14 cellular contexts compared by ENCODE assay signal in genomic region chr15:38680780-38681179, GRCh38.
DNase-seq lines count a peak whose midpoint lies in the region; ATAC-seq and TF ChIP-seq lines count a peak whose summit lies in the region.
"Had no signal": no experiment of that assay in that cellular context is flagged by ENCODE, and none has a peak within 500 bp of the region (broad histone marks: within the 10 kb centered on the region; RNA-seq: fewer than 3 reads in every experiment).

No MANE protein-coding gene starts in this region.

- peaks cover 55 to 62% of the 10 kb centered on the region in 2 donors for H3K4me1 Mint-ChIP-seq in natural killer cell treated with Interleukin-12 subunit alpha and Interleukin-12 subunit beta and Interleukin-15 and Interleukin-18, amount 100 ng/mL, for 72 hours (ENCODE audit: low read depth in 2 of 2)
- H3K4me1 Mint-ChIP-seq in natural killer cell = peaks cover 30 to 33% of the 10 kb centered on the region in 2 donors
- peaks cover 31% of the 10 kb centered on the region for H3K4me1 Mint-ChIP-seq in memory B cell

- H3K27ac Mint-ChIP-seq in natural killer cell treated with Interleukin-12 subunit alpha and Interleukin-12 subunit beta and Interleukin-15 and Interleukin-18, amount 100 ng/mL, for 72 hours = peak overlapping the region; percentile 24 to 96
- H3K27ac Mint-ChIP-seq in natural killer cell (no peak overlapping the region), memory B cell (peak overlapping the region; percentile 78)
- H3K27ac Mint-ChIP-seq: CD8-positive, alpha-beta T cell had no signal

- intact Hi-C loops in natural killer cell (cut with micrococcal nuclease) = no loop called here

- in situ Hi-C loops in KBM-7 (cut with MboI; ENCODE audit: low pct_unique_long_range_greater_than_20kb, low sequenced_read_pairs) = loop anchor here (25.0 kb wide), 1 partner anchor 218 kb away; the partner anchor contains the start of gene FAM98B

- H3K9me3 Mint-ChIP-seq in natural killer cell treated with Interleukin-12 subunit alpha and Interleukin-12 subunit beta and Interleukin-15 and Interleukin-18, amount 100 ng/mL, for 72 hours = peaks cover 8% of the 10 kb centered on the region
- no peaks in the 10 kb centered on the region for H3K9me3 Mint-ChIP-seq in natural killer cell
- peaks cover 3% of the 10 kb centered on the region for H3K9me3 Mint-ChIP-seq in memory B cell
- H3K9me3 Mint-ChIP-seq: CD8-positive, alpha-beta T cell had no signal

- peak in 1 of 2 donors; percentile 22 for ATAC-seq in natural killer cell treated with Interleukin-12 subunit alpha and Interleukin-12 subunit beta and Interleukin-15 and Interleukin-18, amount 100 ng/mL, for 72 hours
- ATAC-seq in natural killer cell = no peak
- no peak for ATAC-seq in memory B cell (ENCODE audit: low read depth)
- no peak for ATAC-seq in GM21825 (IDR thresholded peaks at IDR 0.05; ENCODE audit: unreplicated experiment)
- ATAC-seq: CD8-positive, alpha-beta T cell had no signal

- DNase-seq in NOMO-1 (lab: John Stamatoyannopoulos, UW; ENCODE audit: unreplicated experiment in 2 of 2) = peak; percentile 16 to 44
- DNase-seq in NOMO-1 treated with dmso at 0.1 percent for 144 hours (lab: John Stamatoyannopoulos, UW; ENCODE audit: unreplicated experiment) = no peak
- DNase-seq in natural killer cell treated with Interleukin-12 subunit alpha and Interleukin-12 subunit beta and Interleukin-15 and Interleukin-18, amount 100 ng/mL, for 72 hours (ENCODE audit: low spot score) = no peak
- DNase-seq in natural killer cell = no peak
- DNase-seq in memory B cell (ENCODE audit: low spot score in 2 of 2) = no peak
- no peak for DNase-seq in KBM-7
- no peak for DNase-seq in ureter (ENCODE audit: low spot score)
- DNase-seq: CD8-positive, alpha-beta T cell; COR-L47; DMS153; DMS79 treated with DMSO at 0.1 percent for 48 hours; EL had no signal

- no peak for TF ChIP-seq CTCF in natural killer cell (IDR thresholded peaks at IDR 0.05)

- peaks cover 8% of the 10 kb centered on the region for H3K36me3 Mint-ChIP-seq in natural killer cell treated with Interleukin-12 subunit alpha and Interleukin-12 subunit beta and Interleukin-15 and Interleukin-18, amount 100 ng/mL, for 72 hours
- H3K36me3 Mint-ChIP-seq in natural killer cell (no peaks in the 10 kb centered on the region), memory B cell (no peaks in the 10 kb centered on the region)
- H3K36me3 Mint-ChIP-seq: CD14-positive monocyte; CD8-positive, alpha-beta T cell had no signal

- H3K4me3 Mint-ChIP-seq in natural killer cell treated with Interleukin-12 subunit alpha and Interleukin-12 subunit beta and Interleukin-15 and Interleukin-18, amount 100 ng/mL, for 72 hours = no peak overlapping the region
- H3K4me3 Mint-ChIP-seq in natural killer cell (no peak overlapping the region), memory B cell (no peak overlapping the region)
- H3K4me3 Mint-ChIP-seq: CD14-positive monocyte; CD8-positive, alpha-beta T cell had no signal

- H3K27me3 Mint-ChIP-seq in natural killer cell treated with Interleukin-12 subunit alpha and Interleukin-12 subunit beta and Interleukin-15 and Interleukin-18, amount 100 ng/mL, for 72 hours = no peaks in the 10 kb centered on the region
- peaks cover 0 to 3% of the 10 kb centered on the region in 2 donors for H3K27me3 Mint-ChIP-seq in natural killer cell (ENCODE audit: low read depth in 2 of 2)
- H3K27me3 Mint-ChIP-seq in memory B cell = no peaks in the 10 kb centered on the region

Comparison
In these comparisons a context has a peak if more than half of its experiments do, and no peak if none do; other contexts are left out.
1. DNase-seq: peak in NOMO-1 (2 of 2); none in NOMO-1 treated with dmso at 0.1 percent for 144 hours (single experiment), natural killer cell treated with Interleukin-12 subunit alpha and Interleukin-12 subunit beta and Interleukin-15 and Interleukin-18, amount 100 ng/mL, for 72 hours (single experiment), natural killer cell (single experiment), memory B cell (0 of 2), KBM-7 (single experiment) and ureter (single experiment).
2. H3K27ac Mint-ChIP-seq: peak in natural killer cell treated with Interleukin-12 subunit alpha and Interleukin-12 subunit beta and Interleukin-15 and Interleukin-18, amount 100 ng/mL, for 72 hours (2 of 2) and memory B cell (single experiment); none in natural killer cell (0 of 2).